ENCODE assay signal across 8 cellular contexts in the genomic region with DNA sequence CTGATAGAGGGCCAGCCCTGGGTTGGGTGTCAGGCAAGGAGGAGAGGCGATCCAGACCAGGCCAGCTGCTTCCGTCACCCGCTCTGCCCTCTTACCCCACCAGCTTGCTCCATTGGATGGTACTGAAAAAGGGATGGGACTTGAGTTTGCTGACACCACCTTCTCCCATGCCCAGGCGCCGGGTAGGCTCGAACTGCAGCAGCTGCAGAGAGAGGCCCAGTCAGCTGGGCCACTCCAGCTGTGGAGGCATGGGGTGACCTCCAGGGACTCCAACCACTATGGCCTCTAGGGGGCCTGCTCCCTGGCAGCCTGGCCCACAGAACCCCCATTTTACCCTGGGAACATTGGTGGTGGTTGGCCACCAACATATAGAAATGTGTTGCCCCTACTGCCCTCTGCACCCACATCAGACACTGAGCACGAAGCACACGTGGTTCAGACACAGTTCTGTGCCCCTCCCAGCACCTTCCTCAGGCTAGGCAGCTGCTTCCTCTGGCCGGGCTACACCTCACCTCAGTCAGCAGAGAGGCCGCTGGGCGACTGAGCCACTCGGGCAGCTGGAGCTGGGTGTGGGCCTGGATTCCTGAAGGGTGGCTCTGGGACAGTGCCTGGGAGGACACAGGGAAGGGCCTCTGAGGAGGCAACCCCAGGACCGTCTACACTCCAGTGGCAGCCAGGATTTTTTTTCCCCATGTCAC. TPM values are rescaled to one million over a fixed set of nuclear protein-coding genes. Genes with fewer than 3 reads are reported as not detected.
DNase-seq lines count a peak whose midpoint lies in the region; ATAC-seq and TF ChIP-seq lines count a peak whose summit lies in the region.

No MANE protein-coding gene starts in this region.

- no peak overlapping the region for H3K27ac Mint-ChIP-seq in GM23338
- no peak overlapping the region for H3K27ac Mint-ChIP-seq in activated CD8-positive, alpha-beta T cell treated with anti-CD3 and anti-CD28 coated beads for 36 hours

- H3K4me3 Mint-ChIP-seq in GM23338: no peak overlapping the region
- H3K4me3 Mint-ChIP-seq in activated CD8-positive, alpha-beta T cell treated with anti-CD3 and anti-CD28 coated beads for 36 hours: no peak overlapping the region

- DNase-seq in BJ (ENCODE audit: low read depth): no peak
- DNase-seq in GM23338 (ENCODE audit: low spot score): peak; percentile 56
- DNase-seq in activated CD8-positive, alpha-beta T cell treated with anti-CD3 and anti-CD28 coated beads for 36 hours: no peak
- no peak for DNase-seq in kidney epithelial cell (ENCODE audit: low read depth)
- DNase-seq in mammary epithelial cell: no peak

- intact Hi-C loops in activated CD8-positive, alpha-beta T cell treated with anti-CD3 and anti-CD28 coated beads for 36 hours (cut with micrococcal nuclease): no loop called here
- intact Hi-C loops in mammary epithelial cell (cut with micrococcal nuclease): loop anchor here (5.0 kb wide), 1 partner anchor 545 kb away; no protein-coding TSS in a partner anchor

- peaks cover 10% of the 10 kb centered on the region for H3K27me3 Mint-ChIP-seq in GM23338 (ENCODE audit: insufficient read depth, low read depth, poor library complexity)
- H3K27me3 Mint-ChIP-seq in activated CD8-positive, alpha-beta T cell treated with anti-CD3 and anti-CD28 coated beads for 36 hours: no peaks in the 10 kb centered on the region

- peaks cover 6% of the 10 kb centered on the region for H4K20me1 ChIP-seq in GM23338 (replicated peaks; ENCODE audit: insufficient read depth)
- no peaks in the 10 kb centered on the region for H4K20me1 ChIP-seq in mammary epithelial cell (ENCODE audit: insufficient read depth, low read length)

- no peaks in the 10 kb centered on the region for H3K9me3 Mint-ChIP-seq in GM23338
- H3K9me3 Mint-ChIP-seq in activated CD8-positive, alpha-beta T cell treated with anti-CD3 and anti-CD28 coated beads for 36 hours: no peaks in the 10 kb centered on the region

- H3K36me3 Mint-ChIP-seq in GM23338 (ENCODE audit: low read depth): peaks cover 29% of the 10 kb centered on the region
- peaks cover 12% of the 10 kb centered on the region for H3K36me3 Mint-ChIP-seq in activated CD8-positive, alpha-beta T cell treated with anti-CD3 and anti-CD28 coated beads for 36 hours (ENCODE audit: low read depth)

- H3F3A ChIP-seq in GM23338 (replicated peaks; ENCODE audit: low read depth): 0 out of 2 replicates have a peak, but pooled peaks cover 3% of the 10 kb centered on the region

- dilution Hi-C loops in mammary epithelial cell (cut with HindIII; ENCODE audit: low sequenced_read_pairs): loop anchor here (5.0 to 10.0 kb wide), 2 partner anchors 45 to 198 kb away; no protein-coding TSS in a partner anchor

- no peak overlapping the region for H3K9ac ChIP-seq in mammary epithelial cell (ENCODE audit: insufficient read depth, low read length)

- no TSS peak for BruUV-seq in mammary epithelial cell (replicated peaks; lab: Mats Ljungman, UMichigan)

- peak; percentile 36 for ATAC-seq in GM23338
- ATAC-seq in activated CD8-positive, alpha-beta T cell treated with anti-CD3 and anti-CD28 coated beads for 36 hours: peak; percentile 11
- ATAC-seq in HG03159 (IDR thresholded peaks at IDR 0.05; ENCODE audit: unreplicated experiment): no peak
- ATAC-seq in HG03135 (IDR thresholded peaks at IDR 0.05; ENCODE audit: unreplicated experiment): no peak
- no peak for ATAC-seq in GM21381 (IDR thresholded peaks at IDR 0.05; ENCODE audit: unreplicated experiment)

- H2AFZ ChIP-seq in GM23338: no peak overlapping the region
- H2AFZ ChIP-seq in mammary epithelial cell (ENCODE audit: low read depth, low read length): no peak overlapping the region

- H3K9me2 ChIP-seq in GM23338 (ENCODE audit: insufficient read depth): no peaks in the 10 kb centered on the region

- H3K79me2 ChIP-seq in GM23338 (replicated peaks; ENCODE audit: insufficient read depth) (no peaks in the 10 kb centered on the region), mammary epithelial cell (ENCODE audit: insufficient read depth, low read length) (no peaks in the 10 kb centered on the region)

- H3K4me1 ChIP-seq in GM23338 (ENCODE audit: insufficient read depth) (no peaks in the 10 kb centered on the region), mammary epithelial cell (ENCODE audit: insufficient read depth, low read length) (peaks cover 11% of the 10 kb centered on the region)

- CTCF ChIA-PET in BJ (lab: Yijun Ruan, JAX) (interaction anchor here (0.6 to 14.0 kb wide), 11 partner anchors 12 to 770 kb away, joined by 3 to 315 read pairs (median 21); partner anchors contain the start of genes DLST and PROX2), mammary epithelial cell (lab: Charles Lee; ENCODE audit: low non-redundant PET) (interaction anchor here (0.6 to 1.3 kb wide), 3 partner anchors 46 to 298 kb away, joined by 3 read pairs; partner anchors contain the start of gene ACYP1)
- CTCF ChIA-PET in activated CD8-positive, alpha-beta T cell treated with anti-CD3 and anti-CD28 coated beads for 36 hours (lab: Charles Lee): interaction anchor here (1.4 to 14.6 kb wide), 13 partner anchors 12 to 180 kb away, joined by 3 to 528 read pairs (median 10); partner anchors contain the start of genes DLST, PROX2, RPS6KL1 and ZC2HC1C

- H3K4me2 ChIP-seq in GM23338 (no peak overlapping the region), mammary epithelial cell (ENCODE audit: insufficient read depth, low read depth, low read length) (no peak overlapping the region)

- H3K27ac ChIP-seq in GM23338 (ENCODE audit: low read depth): no peak overlapping the region
- no peak overlapping the region for H3K27ac ChIP-seq in mammary epithelial cell (ENCODE audit: insufficient read depth, low read depth, low read length)

- WGBS in mammary epithelial cell (ENCODE audit: low coverage, missing lambda C conversion rate): 74% methylated on average over 3 of the region's 13 CpGs

- H3K9me3 ChIP-seq in mammary epithelial cell (replicated peaks; ENCODE audit: insufficient read depth, low read length): no peaks in the 10 kb centered on the region

- H3K36me3 ChIP-seq in BJ (ENCODE audit: control insufficient read depth, insufficient read depth, low read length) (peaks cover 19% of the 10 kb centered on the region), GM23338 (ENCODE audit: insufficient read depth) (peaks cover 10% of the 10 kb centered on the region; the same call in 1 of the 2 replicates), kidney epithelial cell (ENCODE audit: control insufficient read depth, insufficient read depth, low read length) (peaks cover 1% of the 10 kb centered on the region), mammary epithelial cell (ENCODE audit: insufficient read depth, low read length) (peaks cover 17% of the 10 kb centered on the region)

- in situ Hi-C loops in mammary epithelial cell (cut with MboI; ENCODE audit: low sequenced_read_pairs in 2 of 2): loop anchor here (25.0 kb wide), 1 partner anchor 405 kb away; no protein-coding TSS in a partner anchor

- POLR2A ChIA-PET in BJ (lab: Charles Lee): interaction anchor here (0.6 kb wide), 1 partner anchor 29 kb away, joined by 4 read pairs; no protein-coding TSS in a partner anchor
- POLR2A ChIA-PET in activated CD8-positive, alpha-beta T cell treated with anti-CD3 and anti-CD28 coated beads for 36 hours (lab: Charles Lee): interaction anchor here (1.1 to 2.7 kb wide), 7 partner anchors 10 to 52 kb away, joined by 3 to 22 read pairs (median 6); partner anchors contain the start of genes DLST and RPS6KL1

- 0 out of 2 replicates have a peak, but pooled peaks have one; percentile 25 for TF ChIP-seq CTCF in BJ (IDR thresholded peaks at IDR 0.05; ENCODE audit: insufficient read depth, low read depth, low read length)
- TF ChIP-seq CTCF in GM23338 (conservative IDR thresholded peaks at IDR 0.05; ENCODE audit: low read depth in 2 of 2): peak; percentile 53 to 58
- TF ChIP-seq CTCF in activated CD8-positive, alpha-beta T cell treated with anti-CD3 and anti-CD28 coated beads for 36 hours (IDR thresholded peaks at IDR 0.05): peak; percentile 19
- TF ChIP-seq CTCF in kidney epithelial cell (IDR thresholded peaks at IDR 0.05; ENCODE audit: insufficient read depth, low read length, poor library complexity, severe bottlenecking): peak; percentile 20
- TF ChIP-seq CTCF in mammary epithelial cell (conservative IDR thresholded peaks at IDR 0.05 in 1 of 2, IDR thresholded peaks at IDR 0.05 in 1 of 2; ENCODE audit: extremely low read depth in 1 of 2, insufficient read depth in 1 of 2, low read depth in 1 of 2, low read length in 2 of 2): no peak

- H3K4me1 Mint-ChIP-seq in GM23338: peaks cover 8% of the 10 kb centered on the region
- peaks cover 10% of the 10 kb centered on the region for H3K4me1 Mint-ChIP-seq in activated CD8-positive, alpha-beta T cell treated with anti-CD3 and anti-CD28 coated beads for 36 hours (ENCODE audit: low read depth)

- H3K4me3 ChIP-seq in BJ (ENCODE audit: low read depth, low read length) (no peak overlapping the region), GM23338 (no peak overlapping the region), kidney epithelial cell (ENCODE audit: low read depth, low read length) (no peak overlapping the region), mammary epithelial cell (replicated peaks in 1 of 3; ENCODE audit: insufficient read depth in 1 of 3, low read depth in 2 of 3, low read length in 3 of 3) (no peak overlapping the region)

- H3K27me3 ChIP-seq in BJ (ENCODE audit: control insufficient read depth, insufficient read depth, low read length): no peaks in the 10 kb centered on the region
- H3K27me3 ChIP-seq in GM23338 (ENCODE audit: insufficient read depth): no peaks in the 10 kb centered on the region
- H3K27me3 ChIP-seq in kidney epithelial cell (ENCODE audit: control insufficient read depth, insufficient read depth, low read length): no peaks in the 10 kb centered on the region
- H3K27me3 ChIP-seq in mammary epithelial cell (ENCODE audit: insufficient read depth, low read length): no peaks in the 10 kb centered on the region

RNA-seq across cellular contexts. Expression of gene RPS6KL1, which starts 16.0 kb away (rescaled TPM):
- polyA plus RNA-seq in BJ (2011; rRNA removed) (1.4 and 2.8 TPM in 2 replicates), GM23338 (2016; fragmentation: Nextera tagmentation; extraction: Ambion mirVana) (4.6 and 5.6 TPM in 2 replicates), mammary epithelial cell (0.51 TPM)
- 3.0 and 3.8 TPM in 2 replicates for polyA minus RNA-seq in BJ (2011; rRNA and poly(A)+ RNA removed)
- total RNA-seq in GM23338 (2014; rRNA removed; shearing (Covaris generic)): 6.5 and 11.6 TPM in 2 replicates
- total RNA-seq in activated CD8-positive, alpha-beta T cell treated with anti-CD3 and anti-CD28 coated beads for 36 hours: 1 to 10 TPM; 4.1 to 5.1 TPM
- total RNA-seq in kidney epithelial cell (20.0 and 20.7 TPM in 2 replicates), mammary epithelial cell (1 to 10 TPM in 1 of 2 donors, under 1 TPM in 1; 0.17 to 1.6 TPM)
- polyA minus RNA-seq in mammary epithelial cell: not detected

RNA-seq across cellular contexts. Expression of gene DLST, which starts 25.4 kb away (rescaled TPM):
- polyA plus RNA-seq in BJ (2011; rRNA removed) (125 and 150 TPM in 2 replicates), GM23338 (2016; fragmentation: Nextera tagmentation; extraction: Ambion mirVana) (11.2 TPM in 2 replicates), mammary epithelial cell (151 TPM)
- 68.8 and 88.2 TPM in 2 replicates for polyA minus RNA-seq in BJ (2011; rRNA and poly(A)+ RNA removed)
- 102 and 106 TPM in 2 replicates for total RNA-seq in GM23338 (2014; rRNA removed; shearing (Covaris generic))
- 100 to 1,000 TPM; 110 to 113 TPM for total RNA-seq in activated CD8-positive, alpha-beta T cell treated with anti-CD3 and anti-CD28 coated beads for 36 hours
- total RNA-seq in kidney epithelial cell (84.1 and 87.0 TPM in 2 replicates), mammary epithelial cell (100 to 1,000 TPM in 1 of 2 donors, 10 to 100 TPM in 1; 63.3 to 145 TPM)
- 162 TPM for polyA minus RNA-seq in mammary epithelial cell

RNA-seq across cellular contexts. Expression of gene PROX2, which starts 31.1 kb away (rescaled TPM):
- not detected in 2 replicates for polyA plus RNA-seq in BJ (2011; rRNA removed)
- not detected in 2 replicates for polyA minus RNA-seq in BJ (2011; rRNA and poly(A)+ RNA removed)
- total RNA-seq in GM23338 (2014; rRNA removed; shearing (Covaris generic)): 0.31 TPM in 1 of 2 replicates, not detected in the other
- 0.06 and 0.09 TPM in 2 replicates for polyA plus RNA-seq in GM23338 (2016; fragmentation: Nextera tagmentation; extraction: Ambion mirVana)
- total RNA-seq in activated CD8-positive, alpha-beta T cell treated with anti-CD3 and anti-CD28 coated beads for 36 hours: under 1 TPM; 0.38 to 0.65 TPM
- total RNA-seq in kidney epithelial cell: not detected in 2 replicates
- total RNA-seq in mammary epithelial cell: not detected
- polyA plus RNA-seq in mammary epithelial cell: not detected
- not detected for polyA minus RNA-seq in mammary epithelial cell

RNA-seq across cellular contexts. Expression of gene PGF, which starts 48.3 kb away (rescaled TPM):
- polyA plus RNA-seq in BJ (2011; rRNA removed) (3.3 and 4.1 TPM in 2 replicates), GM23338 (2016; fragmentation: Nextera tagmentation; extraction: Ambion mirVana) (2.9 and 5.1 TPM in 2 replicates), mammary epithelial cell (24.0 TPM)
- polyA minus RNA-seq in BJ (2011; rRNA and poly(A)+ RNA removed): 2.0 and 2.1 TPM in 2 replicates
- total RNA-seq in GM23338 (2014; rRNA removed; shearing (Covaris generic)): 6.3 and 9.5 TPM in 2 replicates
- total RNA-seq in activated CD8-positive, alpha-beta T cell treated with anti-CD3 and anti-CD28 coated beads for 36 hours: under 1 TPM; 0.27 to 0.45 TPM
- total RNA-seq in kidney epithelial cell (10.5 and 11.2 TPM in 2 replicates), mammary epithelial cell (10 to 100 TPM; 16.5 to 31.9 TPM)
- polyA minus RNA-seq in mammary epithelial cell: 18.0 TPM

Comparison
In these comparisons a context has a peak if more than half of its experiments do, and no peak if none do; other contexts are left out.
1. CTCF ChIP-seq: peak in BJ (single experiment), GM23338 (2 of 2), activated CD8-positive, alpha-beta T cell treated with anti-CD3 and anti-CD28 coated beads for 36 hours (single experiment) and kidney epithelial cell (single experiment); none in mammary epithelial cell (0 of 2).
2. ATAC-seq: peak in GM23338 (single experiment) and activated CD8-positive, alpha-beta T cell treated with anti-CD3 and anti-CD28 coated beads for 36 hours (single experiment); none in HG03159 (single experiment), HG03135 (single experiment) and GM21381 (single experiment).